In genomic region chr2:233443511-233444183, GRCh38 we compare ENCODE assay signal across 8 cellular contexts.
DNase-seq lines count a peak whose midpoint lies in the region; ATAC-seq, FAIRE-seq and TF ChIP-seq lines count a peak whose summit lies in the region.

No MANE protein-coding gene starts in this region.

- no peak overlapping the region for H3K27ac ChIP-seq in CD4-positive, CD25-positive, alpha-beta regulatory T cell (ENCODE audit: insufficient read depth, low read length, poor library complexity, severe bottlenecking)

- peaks cover 7% of the 10 kb centered on the region for H3K4me1 ChIP-seq in CD4-positive, CD25-positive, alpha-beta regulatory T cell (ENCODE audit: control insufficient read depth, insufficient read depth, low read length, poor library complexity, severe bottlenecking)

- H3K9me3 ChIP-seq in CD4-positive, CD25-positive, alpha-beta regulatory T cell (ENCODE audit: control insufficient read depth in 2 of 2, low read length in 2 of 2), result no peaks in the 10 kb centered on the region

- DNase-seq in CD4-positive, CD25-positive, alpha-beta regulatory T cell, result peak; percentile 63 to 91 (median 83)
- DNase-seq in HCEC 1CT (peak; percentile 67), NCI-H226 (peak; percentile 50), bronchial epithelial cell (ENCODE audit: low read depth) (peak; percentile 65), kidney epithelial cell (ENCODE audit: low read depth) (peak; percentile 38)
- peak; percentile 86 for DNase-seq in stimulated activated CD4-positive, alpha-beta T cell treated with anti-CD3 and anti-CD28 coated beads, Interleukin-2, amount 100 ng/mL, for 24 hours

- peaks cover 8 to 24% (median 16%) of the 10 kb centered on the region in 4 donors for H3K4me1 Mint-ChIP-seq in CD4-positive, CD25-positive, alpha-beta regulatory T cell

- H3K27me3 ChIP-seq in CD4-positive, CD25-positive, alpha-beta regulatory T cell (ENCODE audit: control insufficient read depth, insufficient read depth, low read length), result no peaks in the 10 kb centered on the region
- no peaks in the 10 kb centered on the region for H3K27me3 ChIP-seq in bronchial epithelial cell (ENCODE audit: control insufficient read depth, insufficient read depth, low read length)
- H3K27me3 ChIP-seq in kidney epithelial cell (ENCODE audit: control insufficient read depth, insufficient read depth, low read length), result no peaks in the 10 kb centered on the region

- no peaks in the 10 kb centered on the region for H3K9me3 Mint-ChIP-seq in CD4-positive, CD25-positive, alpha-beta regulatory T cell

- TF ChIP-seq CTCF in bronchial epithelial cell (IDR thresholded peaks at IDR 0.05; ENCODE audit: insufficient read depth, low read length, severe bottlenecking) (peak; percentile 84), kidney epithelial cell (IDR thresholded peaks at IDR 0.05; ENCODE audit: insufficient read depth, low read length, poor library complexity, severe bottlenecking) (peak; percentile 85)

- no peak for FAIRE-seq in bronchial epithelial cell (lab: Jason Lieb, UNC)

- peaks cover 5% of the 10 kb centered on the region for H3K27me3 Mint-ChIP-seq in CD4-positive, CD25-positive, alpha-beta regulatory T cell

- peak overlapping the region; percentile 5 to 93 (median 86) for H3K27ac Mint-ChIP-seq in CD4-positive, CD25-positive, alpha-beta regulatory T cell

- no peak overlapping the region for H3K4me3 Mint-ChIP-seq in CD4-positive, CD25-positive, alpha-beta regulatory T cell

- peak; percentile 81 to 90 for ATAC-seq in CD4-positive, CD25-positive, alpha-beta regulatory T cell (ENCODE audit: low read depth in 2 of 2)
- peak; percentile 82 to 86 for ATAC-seq in activated CD4-positive, CD25-positive, alpha-beta regulatory T cell treated with anti-CD3 and anti-CD28 coated beads, Interleukin-2, amount 50 U/mL, for 24 hours
- ATAC-seq in GM21717 (IDR thresholded peaks at IDR 0.05; ENCODE audit: unreplicated experiment), result no peak

- peaks cover 75% of the 10 kb centered on the region for H3K36me3 ChIP-seq in CD4-positive, CD25-positive, alpha-beta regulatory T cell (ENCODE audit: control insufficient read depth, insufficient read depth, low read length)
- H3K36me3 ChIP-seq in bronchial epithelial cell (ENCODE audit: control insufficient read depth, insufficient read depth, low read length) (peaks cover 7% of the 10 kb centered on the region), kidney epithelial cell (ENCODE audit: control insufficient read depth, insufficient read depth, low read length) (no peaks in the 10 kb centered on the region)

- H3K4me3 ChIP-seq in CD4-positive, CD25-positive, alpha-beta regulatory T cell (ENCODE audit: low read depth, low read length), result no peak overlapping the region
- no peak overlapping the region for H3K4me3 ChIP-seq in bronchial epithelial cell (ENCODE audit: low read depth, low read length)
- no peak overlapping the region for H3K4me3 ChIP-seq in kidney epithelial cell (ENCODE audit: low read depth, low read length)

- H3K36me3 Mint-ChIP-seq in CD4-positive, CD25-positive, alpha-beta regulatory T cell, result peaks cover 55% of the 10 kb centered on the region
